In the genomic region with DNA sequence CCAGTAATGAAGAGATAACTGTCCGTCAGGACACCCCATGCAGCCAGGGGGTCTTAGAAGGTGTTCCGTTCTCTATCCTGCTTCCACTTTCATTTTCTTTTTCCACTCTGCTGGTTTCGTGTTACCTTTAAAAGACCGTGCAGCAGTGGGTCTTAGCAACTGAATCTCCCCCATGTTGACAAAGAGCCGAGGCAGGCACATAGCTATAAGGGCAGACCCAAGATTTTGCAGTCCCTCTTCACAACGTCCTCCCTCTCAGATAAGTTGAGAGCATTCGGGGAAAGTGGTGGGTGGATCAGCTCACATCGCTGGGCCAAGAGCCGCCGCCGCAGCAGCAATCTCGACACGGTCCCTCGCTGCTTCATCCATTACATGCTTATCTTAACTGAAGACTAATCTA, we compare ENCODE assay signal across 8 cellular contexts.
DNase-seq lines count a peak whose midpoint lies in the region; ATAC-seq lines count a peak whose summit lies in the region.

No MANE protein-coding gene starts in this region.

- H3K27ac Mint-ChIP-seq in CD4-positive, CD25-positive, alpha-beta regulatory T cell = peak overlapping the region in 2 of 3 donors; percentile 19 to 79

- H3K4me1 ChIP-seq in CD4-positive, CD25-positive, alpha-beta regulatory T cell (ENCODE audit: control insufficient read depth, insufficient read depth, low read length, poor library complexity, severe bottlenecking) = no peaks in the 10 kb centered on the region
- peaks cover 3 to 14% of the 10 kb centered on the region in 2 donors for H3K4me1 ChIP-seq in duodenal mucosa (ENCODE audit: control insufficient read depth in 1 of 2, insufficient read depth in 2 of 2, low read length in 2 of 2)
- H3K4me1 ChIP-seq in mucosa of rectum (ENCODE audit: control insufficient read depth in 2 of 2, insufficient read depth in 2 of 2, low read length in 2 of 2) = peaks cover 0 to 11% of the 10 kb centered on the region in 2 donors

- H3K27ac ChIP-seq in CD4-positive, CD25-positive, alpha-beta regulatory T cell (ENCODE audit: insufficient read depth, low read length, poor library complexity, severe bottlenecking) = no peak overlapping the region
- H3K27ac ChIP-seq in duodenal mucosa (ENCODE audit: low read depth, low read length) = peak overlapping the region; percentile 8
- H3K27ac ChIP-seq in mucosa of rectum (ENCODE audit: low read depth in 2 of 2, low read length in 2 of 2) = peak overlapping the region; percentile 7 to 41

- H3K9me3 Mint-ChIP-seq in CD4-positive, CD25-positive, alpha-beta regulatory T cell = peaks cover 0 to 3% (median 0%) of the 10 kb centered on the region in 7 donors

- H3K9ac ChIP-seq in duodenal mucosa (ENCODE audit: low read depth in 1 of 2, low read length in 2 of 2) (peak overlapping the region; percentile 52 to 63), mucosa of rectum (ENCODE audit: low read depth in 1 of 2, low read length in 2 of 2) (peak overlapping the region; percentile 27 to 41)

- no peak for ATAC-seq in CD4-positive, CD25-positive, alpha-beta regulatory T cell (ENCODE audit: low read depth in 2 of 2)
- ATAC-seq in HG02970 (IDR thresholded peaks at IDR 0.05; ENCODE audit: low FRiP score, unreplicated experiment) (no peak), HG03442 (IDR thresholded peaks at IDR 0.05; ENCODE audit: unreplicated experiment) (no peak), HG02973 (IDR thresholded peaks at IDR 0.05; ENCODE audit: unreplicated experiment) (no peak)

- no peaks in the 10 kb centered on the region for H3K27me3 Mint-ChIP-seq in CD4-positive, CD25-positive, alpha-beta regulatory T cell

- peak overlapping the region in 3 of 4 donors; percentile 74 to 87 (median 85) for H3K4me3 Mint-ChIP-seq in CD4-positive, CD25-positive, alpha-beta regulatory T cell

- no peaks in the 10 kb centered on the region for H3K27me3 ChIP-seq in CD4-positive, CD25-positive, alpha-beta regulatory T cell (ENCODE audit: control insufficient read depth, insufficient read depth, low read length)
- H3K27me3 ChIP-seq in duodenal mucosa (ENCODE audit: control insufficient read depth in 1 of 2, insufficient read depth in 2 of 2, low read length in 2 of 2) (no peaks in the 10 kb centered on the region), mucosa of rectum (ENCODE audit: control insufficient read depth in 2 of 2, insufficient read depth in 2 of 2, low read length in 2 of 2) (no peaks in the 10 kb centered on the region)

- H3K4me3 ChIP-seq in CD4-positive, CD25-positive, alpha-beta regulatory T cell (ENCODE audit: low read depth, low read length) = peak overlapping the region; percentile 72
- H3K4me3 ChIP-seq in duodenal mucosa (ENCODE audit: low read depth in 1 of 2, low read length in 2 of 2) (peak overlapping the region; percentile 69 to 72), mucosa of rectum (ENCODE audit: low read length in 2 of 2) (peak overlapping the region; percentile 66 to 77)

- H3K9me3 ChIP-seq in CD4-positive, CD25-positive, alpha-beta regulatory T cell (ENCODE audit: control insufficient read depth in 2 of 2, low read length in 2 of 2) = no peaks in the 10 kb centered on the region
- no peaks in the 10 kb centered on the region for H3K9me3 ChIP-seq in duodenal mucosa (ENCODE audit: control insufficient read depth in 1 of 2, low read length in 2 of 2)
- H3K9me3 ChIP-seq in mucosa of rectum (ENCODE audit: control insufficient read depth in 2 of 2, low read length in 2 of 2) = no peaks in the 10 kb centered on the region

- peaks cover 0 to 3% (median 0%) of the 10 kb centered on the region in 4 donors for H3K4me1 Mint-ChIP-seq in CD4-positive, CD25-positive, alpha-beta regulatory T cell

- DNase-seq in CD4-positive, CD25-positive, alpha-beta regulatory T cell = peak in 2 of 3 donors; percentile 0 to 11
- DNase-seq in NCI-H1105 treated with DMSO at 0.1 percent for 48 hours (lab: John Stamatoyannopoulos, UW) = peak; percentile 58
- no peak for DNase-seq in activated CD4-positive, alpha-beta T cell treated with anti-CD3 and anti-CD28 coated beads for 48 hours

- no peaks in the 10 kb centered on the region for H3K36me3 Mint-ChIP-seq in CD4-positive, CD25-positive, alpha-beta regulatory T cell

- no peaks in the 10 kb centered on the region for H3K36me3 ChIP-seq in CD4-positive, CD25-positive, alpha-beta regulatory T cell (ENCODE audit: control insufficient read depth, insufficient read depth, low read length)
- no peaks in the 10 kb centered on the region for H3K36me3 ChIP-seq in duodenal mucosa (ENCODE audit: control insufficient read depth in 1 of 2, insufficient read depth in 2 of 2, low read length in 2 of 2)
- H3K36me3 ChIP-seq in mucosa of rectum (ENCODE audit: control insufficient read depth in 2 of 2, insufficient read depth in 2 of 2, low read length in 2 of 2) = no peaks in the 10 kb centered on the region
